Comparison of ENCODE assay signal across 17 cellular contexts in the genomic region with DNA sequence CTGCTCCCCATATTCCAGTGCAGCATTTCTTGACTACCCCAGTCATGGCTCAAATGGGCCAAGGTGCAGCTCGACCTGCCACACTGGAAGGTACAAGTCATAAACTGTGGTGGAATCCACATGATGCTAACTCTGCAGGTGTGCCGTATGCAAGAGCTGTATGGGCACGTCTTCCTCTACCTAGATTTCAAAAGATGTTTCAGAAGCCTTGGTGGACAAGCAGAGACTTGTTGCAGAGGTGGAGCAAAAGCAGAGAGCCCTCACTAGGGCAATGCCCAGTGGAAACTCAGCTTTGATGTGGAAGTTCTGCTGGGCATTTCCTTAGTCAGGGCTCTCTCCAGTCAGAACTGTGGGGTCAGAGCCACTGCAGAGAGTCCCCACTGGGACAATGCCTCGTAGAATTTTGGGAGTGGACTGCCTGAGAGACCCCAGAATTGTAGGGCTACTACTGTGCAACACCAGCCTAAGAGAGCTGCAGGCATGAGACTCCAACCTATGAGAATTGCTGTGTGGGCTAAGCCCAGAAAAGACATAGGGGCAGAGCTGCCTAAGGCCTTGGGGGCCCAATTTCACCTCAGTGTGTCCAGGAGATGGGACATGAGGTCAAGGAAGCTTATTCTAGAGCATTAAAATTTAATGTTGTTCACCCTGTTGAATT.
"Had no signal": no experiment of that assay in that cellular context is flagged by ENCODE, and none has a peak within 500 bp of the region (broad histone marks: within the 10 kb centered on the region; RNA-seq: fewer than 3 reads in every experiment).

No MANE protein-coding gene starts in this region.

- H3K36me3 ChIP-seq: adrenal gland, esophagus muscularis mucosa, heart left ventricle, thoracic aorta, vagina had no signal

- H3K27ac Mint-ChIP-seq: activated B cell treated with CpG ODN at 0.5 μM for 24 hours, nephron, T-helper 17 cell had no signal

- H3K4me1 ChIP-seq: adrenal gland, body of pancreas, esophagus muscularis mucosa, heart left ventricle, vagina had no signal

- H3K4me3 ChIP-seq: adrenal gland, body of pancreas, esophagus muscularis mucosa, heart left ventricle, thoracic aorta, vagina had no signal

- H3K27me3 ChIP-seq: adrenal gland, body of pancreas, vagina had no signal

- H3K27ac ChIP-seq: adrenal gland, body of pancreas, esophagus muscularis mucosa, vagina had no signal

- H3K27me3 Mint-ChIP-seq: activated B cell treated with CpG ODN at 0.5 μM for 24 hours; stimulated activated naive CD8-positive, alpha-beta T cell treated with anti-CD3 and anti-CD28 coated beads, Interleukin-15, Interleukin-2, amounts not matched to agents 100 ng/mL and 50 ng/mL, for 24 hours; T-helper 17 cell had no signal

- H3K9me3 Mint-ChIP-seq: activated B cell treated with CpG ODN at 0.5 μM for 24 hours; nephron; stimulated activated naive CD8-positive, alpha-beta T cell treated with anti-CD3 and anti-CD28 coated beads, Interleukin-15, Interleukin-2, amounts not matched to agents 100 ng/mL and 50 ng/mL, for 24 hours had no signal

- ATAC-seq: body of pancreas, heart left ventricle, left lobe of liver, T-helper 17 cell had no signal

- H3K4me1 Mint-ChIP-seq: activated B cell treated with CpG ODN at 0.5 μM for 24 hours, nephron, T-helper 17 cell had no signal

- H3K9me3 ChIP-seq: adrenal gland, body of pancreas, esophagus muscularis mucosa, heart left ventricle, thoracic aorta, vagina had no signal

- DNase-seq: activated B cell treated with CpG ODN at 0.5 μM for 24 hours; activated CD4-positive, alpha-beta T cell treated with anti-CD3 and anti-CD28 coated beads, Interleukin-2, amount 50 U/mL, for 4 hours; activated naive CD4-positive, alpha-beta T cell treated with anti-CD3 and anti-CD28 coated beads, Interleukin-2, amount 50 U/mL, for 16 hours; activated T-cell treated with anti-CD3 and anti-CD28 coated beads, Interleukin-2, amount 50 U/mL, for 1 hour; adrenal gland; body of pancreas; effector memory CD4-positive, alpha-beta T cell; heart left ventricle; stimulated activated CD4-positive, alpha-beta T cell treated with anti-CD3 and anti-CD28 coated beads, Interleukin-4, amount 100 ng/mL, for 1 hour; stimulated activated CD8-positive, alpha-beta memory T cell treated with anti-CD3 and anti-CD28 coated beads, Interleukin-4, amount 100 ng/mL, for 48 hours; T-helper 17 cell had no signal

- H3K4me3 Mint-ChIP-seq: activated B cell treated with CpG ODN at 0.5 μM for 24 hours; nephron; stimulated activated naive CD8-positive, alpha-beta T cell treated with anti-CD3 and anti-CD28 coated beads, Interleukin-15, Interleukin-2, amounts not matched to agents 100 ng/mL and 50 ng/mL, for 24 hours; T-helper 17 cell had no signal
